ENCODE assay signal across 1 cellular context in the genomic region with DNA sequence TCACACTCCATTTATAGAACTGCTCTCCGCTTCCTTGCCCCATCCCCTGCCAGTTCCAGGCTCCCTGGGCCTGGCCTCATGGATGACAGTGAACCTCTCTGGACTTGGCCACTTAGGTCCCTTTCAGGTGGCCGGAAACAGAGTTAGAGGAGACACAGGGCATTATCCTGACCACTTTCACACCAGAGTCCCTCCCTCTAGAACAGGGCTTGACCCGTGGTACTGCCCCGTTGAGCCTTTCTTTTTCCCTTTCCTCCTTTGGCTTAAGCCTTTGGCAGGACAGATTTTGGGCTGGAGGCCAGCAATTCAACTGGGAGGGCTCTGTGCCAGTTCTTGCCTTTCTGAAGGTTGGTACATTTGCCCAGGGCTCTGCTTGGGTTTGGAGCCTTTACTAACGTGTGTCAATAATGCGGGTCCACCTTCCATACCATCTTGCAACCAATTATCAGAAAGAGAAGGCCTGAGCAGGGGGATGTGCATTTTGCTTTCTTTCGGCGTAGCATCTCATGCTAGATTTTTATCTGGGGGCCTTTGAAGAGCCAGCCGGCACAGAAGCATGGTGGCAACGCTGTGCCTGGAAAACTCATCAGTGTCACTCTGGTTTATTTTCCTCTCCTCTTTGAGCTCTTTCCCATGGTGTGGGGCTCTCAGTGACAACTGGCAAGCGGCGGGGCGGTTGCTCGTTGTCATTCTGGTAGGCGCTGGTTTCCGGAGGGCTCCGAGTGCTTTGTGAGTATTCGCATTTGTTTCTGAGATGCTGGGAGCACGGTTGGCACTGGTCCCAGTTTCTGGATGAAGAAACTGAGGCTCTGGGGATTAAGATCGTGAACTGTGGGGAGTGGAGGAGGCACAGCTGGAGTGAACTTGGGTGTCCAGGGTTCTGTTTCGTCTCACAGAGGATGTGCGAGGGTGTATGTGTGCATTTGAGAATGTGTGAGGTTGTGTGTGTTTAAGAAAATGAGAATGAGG.
TF ChIP-seq lines count a peak whose summit lies in the region.

No MANE protein-coding gene starts in this region.

TF ChIP-seq in endothelial cell of umbilical vein, 7 proteins besides CTCF, POLR2A, EP300 and RAD21:
- no peak for TF ChIP-seq MYC (IDR thresholded peaks at IDR 0.05; ENCODE audit: low read depth, low read length)
- TF ChIP-seq POLR2AphosphoS5 (IDR thresholded peaks at IDR 0.05; ENCODE audit: insufficient read depth, low read depth, low read length): no peak
- TF ChIP-seq GATA2 (IDR thresholded peaks at IDR 0.05; ENCODE audit: insufficient read depth, insufficient read length, low read depth, low read length): no peak
- TF ChIP-seq JUN (IDR thresholded peaks at IDR 0.05; ENCODE audit: borderline replicate concordance, insufficient read depth, insufficient read length, low read depth): no peak
- TF ChIP-seq FOS (IDR thresholded peaks at IDR 0.05; ENCODE audit: borderline replicate concordance, insufficient read depth, low read length): no peak
- no peak for TF ChIP-seq EZH2 (IDR thresholded peaks at IDR 0.05; ENCODE audit: borderline replicate concordance, low read depth, low read length, severe bottlenecking)
- TF ChIP-seq MAX (IDR thresholded peaks at IDR 0.05; ENCODE audit: insufficient read depth, insufficient read length): no peak
